In the genomic region with DNA sequence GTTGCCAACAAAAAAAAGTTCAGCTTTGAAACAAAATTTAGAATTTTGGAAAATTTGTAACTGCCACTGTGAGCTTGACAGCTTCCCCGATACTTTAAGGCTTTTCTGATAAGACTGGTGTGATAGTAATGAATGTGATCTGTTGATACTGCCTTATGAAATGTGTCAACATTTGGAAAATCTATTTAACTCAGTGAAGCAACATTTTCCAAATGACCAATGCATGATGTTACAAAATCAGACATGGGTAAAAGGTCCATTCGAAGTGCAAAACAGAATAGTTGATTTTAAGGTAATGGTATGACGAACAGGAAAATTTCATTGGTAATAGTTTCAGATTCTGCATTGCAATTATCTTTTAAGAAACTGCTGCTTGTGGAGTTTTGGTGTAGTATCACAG, we compare ENCODE assay signal across 28 cellular contexts.
"Had no signal": no experiment of that assay in that cellular context is flagged by ENCODE, and none has a peak within 500 bp of the region (broad histone marks: within the 10 kb centered on the region; RNA-seq: fewer than 3 reads in every experiment).

No MANE protein-coding gene starts in this region.

- ATAC-seq: natural killer cell; psoas muscle; right cardiac atrium; sciatic nerve; stimulated activated memory B cell treated with anti-CD40 and anti-IgM and Interleukin-4, amounts not matched to agents 10 μg/mL and 1 μg/mL and 100 μg/mL, for 72 hours; stimulated activated naive CD8-positive, alpha-beta T cell treated with anti-CD3 and anti-CD28 coated beads, Interleukin-15, amount 100 ng/mL, for 72 hours; stimulated activated naive CD8-positive, alpha-beta T cell treated with anti-CD3 and anti-CD28 coated beads, Interleukin-15, Interleukin-2, amounts not matched to agents 100 U/mL and 50 U/mL, for 24 hours had no signal

- H3K27ac ChIP-seq: neural progenitor cell, ovary, parathyroid adenoma, psoas muscle, skin epidermis, spleen, thoracic aorta, thyroid gland, tibial nerve, upper lobe of left lung, vagina had no signal

- H3K9me3 ChIP-seq: ovary, psoas muscle, thyroid gland, tibial nerve, upper lobe of left lung, vagina had no signal

- H3K4me3 ChIP-seq: neural progenitor cell, ovary, psoas muscle, skin epidermis, smooth muscle cell, spleen, thoracic aorta, thyroid gland, tibial nerve, upper lobe of left lung, vagina had no signal

- DNase-seq: natural killer cell; occipital lobe; ovary; posterior cingulate gyrus; psoas muscle; right cardiac atrium; spleen; stimulated activated CD4-positive, alpha-beta T cell treated with anti-CD3 and anti-CD28 coated beads, Interleukin-12 subunit alpha, Interleukin-12 subunit beta, amount 100 ng/mL, for 4 hours; stimulated activated CD4-positive, alpha-beta T cell treated with anti-CD3 and anti-CD28 coated beads, Interleukin-1b, Interleukin-23, amount 100 ng/mL, for 48 hours; stimulated activated CD4-positive, alpha-beta T cell treated with anti-CD3 and anti-CD28 coated beads, Interleukin-4, amount 100 ng/mL, for 1 hour; stimulated activated CD4-positive, alpha-beta T cell treated with anti-CD3 and anti-CD28 coated beads, Interleukin-4, amount 100 ng/mL, for 4 hours; stimulated activated CD8-positive, alpha-beta memory T cell treated with anti-CD3 and anti-CD28 coated beads, Interleukin-4, amount 100 ng/mL, for 48 hours; stimulated activated naive CD4-positive, alpha-beta T cell; stimulated activated naive CD8-positive, alpha-beta T cell treated with anti-CD3 and anti-CD28 coated beads, Interleukin-15, amount 100 ng/mL, for 72 hours; stimulated activated naive CD8-positive, alpha-beta T cell treated with anti-CD3 and anti-CD28 coated beads, Interleukin-15, Interleukin-2, amounts not matched to agents 100 U/mL and 50 U/mL, for 24 hours; thyroid gland; trophoblast cell; upper lobe of left lung had no signal

- H3K4me2 ChIP-seq: neural progenitor cell, smooth muscle cell had no signal

- H3K79me2 ChIP-seq: parathyroid adenoma had no signal

- H3K4me1 ChIP-seq: neural progenitor cell, parathyroid adenoma, psoas muscle, spleen, thyroid gland, tibial nerve, upper lobe of left lung, vagina had no signal

- FAIRE-seq: urothelium cell line had no signal

- H3K36me3 ChIP-seq: neural progenitor cell, ovary, spleen, thoracic aorta, thyroid gland, tibial nerve, upper lobe of left lung, vagina had no signal

- H2AFZ ChIP-seq: neural progenitor cell, parathyroid adenoma had no signal

- H3K27me3 ChIP-seq: neural progenitor cell, ovary, spleen, thyroid gland, tibial nerve, upper lobe of left lung, vagina had no signal

- H3K9ac ChIP-seq: neural progenitor cell, parathyroid adenoma had no signal
